12 cellular contexts compared by ENCODE assay signal in genomic region chr12:77615331-77615730, GRCh38.
A peak's percentile ranks its signal among the peaks of the same experiment; 100 is the strongest.
DNase-seq lines count a peak whose midpoint lies in the region; ATAC-seq and TF ChIP-seq lines count a peak whose summit lies in the region.
"Had no signal": no experiment of that assay in that cellular context is flagged by ENCODE, and none has a peak within 500 bp of the region (broad histone marks: within the 10 kb centered on the region; RNA-seq: fewer than 3 reads in every experiment).

No MANE protein-coding gene starts in this region.

- DNase-seq in BJ (ENCODE audit: low read depth) (no peak), HFF-Myc (ENCODE audit: extremely low read depth, low read depth) (peak; percentile 14), PC-3 (peak; percentile 33), fibroblast of mammary gland (ENCODE audit: low read depth) (peak; percentile 40), retina (no peak), cerebellum (ENCODE audit: low spot score) (no peak), NCI-H774 (lab: John Stamatoyannopoulos, UW) (no peak), kidney glomerular epithelial cell (lab: John Stamatoyannopoulos, UW) (no peak)
- DNase-seq: activated CD8-positive, alpha-beta memory T cell treated with anti-CD3 and anti-CD28 coated beads, Interleukin-2, amount 50 U/mL, for 4 hours; amygdala; esophagus squamous epithelium; left lung had no signal

- no peak overlapping the region for H3K27ac ChIP-seq in PC-3 (ENCODE audit: low read length)
- H3K27ac ChIP-seq: esophagus squamous epithelium, left lung had no signal

- no TSS peak for BruUV-seq in PC-3 (replicated peaks; lab: Mats Ljungman, UMichigan)

- intact Hi-C loops in PC-3 (cut with micrococcal nuclease), result loop anchor here (2.0 kb wide), 1 partner anchor 69 kb away; no protein-coding TSS in a partner anchor

- no peaks in the 10 kb centered on the region for H3K9me3 ChIP-seq in PC-3 (ENCODE audit: low read length)

- POLR2A ChIA-PET in BJ (lab: Charles Lee) (no interaction called here), PC-3 (lab: Charles Lee; ENCODE audit: unreplicated experiment) (no interaction called here)

- TF ChIP-seq CTCF in BJ (IDR thresholded peaks at IDR 0.05; ENCODE audit: insufficient read depth, low read depth, low read length) (peak; percentile 28; the same call in 1 of the 2 replicates), HFF-Myc (IDR thresholded peaks at IDR 0.05; ENCODE audit: low read depth, low read length, missing control alignments) (peak; percentile 38), PC-3 (conservative IDR thresholded peaks at IDR 0.05; ENCODE audit: low read depth, low read length) (peak; percentile 47; the same call in 1 of the 2 replicates), fibroblast of mammary gland (conservative IDR thresholded peaks at IDR 0.05; ENCODE audit: control insufficient read depth, insufficient read depth, low read depth, low read length) (peak; percentile 54)

- no peaks in the 10 kb centered on the region for H4K20me1 ChIP-seq in PC-3 (ENCODE audit: low read length)

- no peaks in the 10 kb centered on the region for H3K79me2 ChIP-seq in PC-3 (ENCODE audit: low read length)

- no peaks in the 10 kb centered on the region for H3K4me1 ChIP-seq in PC-3 (ENCODE audit: insufficient read depth, low read length)
- H3K4me1 ChIP-seq: esophagus squamous epithelium, left lung had no signal

- H3K9me2 ChIP-seq in PC-3 (replicated peaks; ENCODE audit: low read length), result no peaks in the 10 kb centered on the region

- no peaks in the 10 kb centered on the region for H3F3A ChIP-seq in PC-3 (ENCODE audit: low read length, unreplicated experiment)

- CTCF ChIA-PET in BJ (lab: Yijun Ruan, JAX), result interaction anchor here (1.7 to 2.2 kb wide), 2 partner anchors 9 to 70 kb away, joined by 5 to 7 read pairs; no protein-coding TSS in a partner anchor
- CTCF ChIA-PET in PC-3 (lab: Charles Lee), result interaction anchor here (0.6 kb wide), 1 partner anchor 298 kb away, joined by 3 read pairs; no protein-coding TSS in a partner anchor

- H3K27me3 ChIP-seq in BJ (ENCODE audit: control insufficient read depth, insufficient read depth, low read length), result no peaks in the 10 kb centered on the region
- peaks cover 12% of the 10 kb centered on the region; the same call in 1 of the 2 replicates for H3K27me3 ChIP-seq in PC-3 (ENCODE audit: low read length)
- H3K27me3 ChIP-seq: esophagus squamous epithelium, left lung had no signal

- no peaks in the 10 kb centered on the region for H3K36me3 ChIP-seq in BJ (ENCODE audit: control insufficient read depth, insufficient read depth, low read length)
- no peaks in the 10 kb centered on the region for H3K36me3 ChIP-seq in PC-3 (ENCODE audit: low read depth, low read length)
- H3K36me3 ChIP-seq: esophagus squamous epithelium, left lung had no signal

- H3K9ac ChIP-seq in PC-3 (ENCODE audit: low read length), result no peak overlapping the region

- no peak overlapping the region for H2AFZ ChIP-seq in PC-3 (ENCODE audit: low read length)

- H3K4me3 ChIP-seq in BJ (ENCODE audit: low read depth, low read length), result no peak overlapping the region
- H3K4me3 ChIP-seq in HFF-Myc (replicated peaks; ENCODE audit: low read depth, low read length), result no peak overlapping the region
- no peak overlapping the region for H3K4me3 ChIP-seq in PC-3 (ENCODE audit: low read length)
- no peak overlapping the region for H3K4me3 ChIP-seq in fibroblast of mammary gland (ENCODE audit: control insufficient read depth, low read depth, low read length)
- H3K4me3 ChIP-seq: esophagus squamous epithelium, left lung had no signal

- no peak overlapping the region for H3K4me2 ChIP-seq in PC-3 (ENCODE audit: low read length)

- no peak for ATAC-seq in PC-3
- ATAC-seq: left lung had no signal

Comparison
In these comparisons a context has a peak if more than half of its experiments do, and no peak if none do; other contexts are left out.
1. DNase-seq: peak in HFF-Myc (single experiment), PC-3 (single experiment) and fibroblast of mammary gland (single experiment); none in BJ (single experiment), retina (single experiment), cerebellum (single experiment), NCI-H774 (single experiment) and kidney glomerular epithelial cell (single experiment).
2. Peak in every context shown above with its lines, with median percentiles within 50 percentile points of each other: CTCF ChIP-seq.